In the genomic region with DNA sequence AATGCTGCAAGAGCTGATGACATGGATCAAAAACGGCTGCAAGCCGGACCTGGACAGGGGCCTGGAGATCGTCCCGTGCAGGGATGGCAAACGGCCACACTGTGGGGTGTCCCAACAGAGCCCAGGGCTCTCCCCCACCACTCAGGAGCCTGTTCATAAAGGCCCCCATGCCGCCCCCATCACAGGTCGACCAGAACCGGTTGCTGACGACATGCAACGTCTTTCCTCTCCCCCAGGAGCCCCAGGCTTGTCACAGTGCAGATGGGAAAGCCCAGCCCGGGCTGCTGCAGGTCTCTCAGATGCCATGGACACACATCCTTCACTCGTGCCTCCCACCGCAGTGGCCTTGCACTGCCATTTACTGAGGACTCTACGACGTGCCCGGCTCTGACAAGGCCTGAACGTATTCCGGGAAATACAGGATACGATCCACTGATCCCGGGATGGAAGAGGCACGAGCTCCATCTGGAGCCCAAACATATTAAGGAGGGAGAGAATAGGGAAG, we compare ENCODE assay signal across 14 cellular contexts.
"Had no signal": no experiment of that assay in that cellular context is flagged by ENCODE, and none has a peak within 500 bp of the region (broad histone marks: within the 10 kb centered on the region; RNA-seq: fewer than 3 reads in every experiment).

No MANE protein-coding gene starts in this region.

- H3K4me3 Mint-ChIP-seq: activated CD4-positive, alpha-beta T cell treated with anti-CD3 and anti-CD28 coated beads for 36 hours; activated CD8-positive, alpha-beta memory T cell treated with anti-CD3 and anti-CD28 coated beads, Interleukin-2, amount 10 ng/mL, durations not matched to agents 7 days and 5 days; activated naive CD8-positive, alpha-beta T cell; effector memory CD8-positive, alpha-beta T cell; naive thymus-derived CD4-positive, alpha-beta T cell; stimulated activated effector memory CD8-positive, alpha-beta T cell treated with anti-CD3 and anti-CD28 coated beads, Interleukin-12 subunit alpha, Interleukin-12 subunit beta, amount 100 ng/mL, for 72 hours had no signal

- H3K27ac ChIP-seq: neutrophil, pancreas, uterus had no signal

- H3K27me3 Mint-ChIP-seq: activated CD4-positive, alpha-beta T cell treated with anti-CD3 and anti-CD28 coated beads for 36 hours; activated CD8-positive, alpha-beta memory T cell treated with anti-CD3 and anti-CD28 coated beads, Interleukin-2, amount 10 ng/mL, durations not matched to agents 7 days and 5 days; activated naive CD8-positive, alpha-beta T cell; effector memory CD8-positive, alpha-beta T cell; naive thymus-derived CD4-positive, alpha-beta T cell had no signal

- H3K27ac Mint-ChIP-seq: activated CD4-positive, alpha-beta T cell treated with anti-CD3 and anti-CD28 coated beads for 36 hours; activated CD8-positive, alpha-beta memory T cell treated with anti-CD3 and anti-CD28 coated beads, Interleukin-2, amount 10 ng/mL, durations not matched to agents 7 days and 5 days; activated naive CD8-positive, alpha-beta T cell; effector memory CD8-positive, alpha-beta T cell; naive thymus-derived CD4-positive, alpha-beta T cell; stimulated activated effector memory CD8-positive, alpha-beta T cell treated with anti-CD3 and anti-CD28 coated beads, Interleukin-12 subunit alpha, Interleukin-12 subunit beta, amount 100 ng/mL, for 72 hours had no signal

- H3K36me3 Mint-ChIP-seq: activated CD8-positive, alpha-beta memory T cell treated with anti-CD3 and anti-CD28 coated beads, Interleukin-2, amount 10 ng/mL, durations not matched to agents 7 days and 5 days; naive thymus-derived CD4-positive, alpha-beta T cell; stimulated activated effector memory CD8-positive, alpha-beta T cell treated with anti-CD3 and anti-CD28 coated beads, Interleukin-12 subunit alpha, Interleukin-12 subunit beta, amount 100 ng/mL, for 72 hours had no signal

- H3K36me3 ChIP-seq: neutrophil, uterus had no signal

- H3K27me3 ChIP-seq: neutrophil, pancreas, uterus had no signal

- FAIRE-seq: keratinocyte, pancreas had no signal

- DNase-seq: activated CD4-positive, alpha-beta T cell treated with anti-CD3 and anti-CD28 coated beads for 36 hours; activated CD4-positive, alpha-beta T cell treated with anti-CD3 and anti-CD28 coated beads, Interleukin-2, amount 50 U/mL, for 48 hours; activated CD8-positive, alpha-beta memory T cell treated with anti-CD3 and anti-CD28 coated beads, Interleukin-2, amount 10 ng/mL, durations not matched to agents 7 days and 5 days; effector memory CD8-positive, alpha-beta T cell; mesendoderm; naive thymus-derived CD4-positive, alpha-beta T cell; stimulated activated CD4-positive, alpha-beta T cell treated with anti-CD3 and anti-CD28 coated beads, Interleukin-4, amount 100 ng/mL, for 24 hours had no signal

- ATAC-seq: activated CD4-positive, alpha-beta T cell treated with anti-CD3 and anti-CD28 coated beads for 36 hours; activated CD8-positive, alpha-beta memory T cell treated with anti-CD3 and anti-CD28 coated beads, Interleukin-2, amount 10 ng/mL, durations not matched to agents 7 days and 5 days; effector memory CD8-positive, alpha-beta T cell; left lobe of liver; naive thymus-derived CD4-positive, alpha-beta T cell had no signal

- H3K9me3 ChIP-seq: neutrophil, pancreas, uterus had no signal

- H3K9me3 Mint-ChIP-seq: effector memory CD8-positive, alpha-beta T cell; naive thymus-derived CD4-positive, alpha-beta T cell; stimulated activated effector memory CD8-positive, alpha-beta T cell treated with anti-CD3 and anti-CD28 coated beads, Interleukin-12 subunit alpha, Interleukin-12 subunit beta, amount 100 ng/mL, for 72 hours had no signal

- H3K4me1 Mint-ChIP-seq: activated CD4-positive, alpha-beta T cell treated with anti-CD3 and anti-CD28 coated beads for 36 hours; activated CD8-positive, alpha-beta memory T cell treated with anti-CD3 and anti-CD28 coated beads, Interleukin-2, amount 10 ng/mL, durations not matched to agents 7 days and 5 days; stimulated activated effector memory CD8-positive, alpha-beta T cell treated with anti-CD3 and anti-CD28 coated beads, Interleukin-12 subunit alpha, Interleukin-12 subunit beta, amount 100 ng/mL, for 72 hours had no signal

- H3K4me1 ChIP-seq: pancreas, uterus had no signal

- H3K4me3 ChIP-seq: pancreas, uterus had no signal
